16 cellular contexts compared by ENCODE assay signal in the genomic region with DNA sequence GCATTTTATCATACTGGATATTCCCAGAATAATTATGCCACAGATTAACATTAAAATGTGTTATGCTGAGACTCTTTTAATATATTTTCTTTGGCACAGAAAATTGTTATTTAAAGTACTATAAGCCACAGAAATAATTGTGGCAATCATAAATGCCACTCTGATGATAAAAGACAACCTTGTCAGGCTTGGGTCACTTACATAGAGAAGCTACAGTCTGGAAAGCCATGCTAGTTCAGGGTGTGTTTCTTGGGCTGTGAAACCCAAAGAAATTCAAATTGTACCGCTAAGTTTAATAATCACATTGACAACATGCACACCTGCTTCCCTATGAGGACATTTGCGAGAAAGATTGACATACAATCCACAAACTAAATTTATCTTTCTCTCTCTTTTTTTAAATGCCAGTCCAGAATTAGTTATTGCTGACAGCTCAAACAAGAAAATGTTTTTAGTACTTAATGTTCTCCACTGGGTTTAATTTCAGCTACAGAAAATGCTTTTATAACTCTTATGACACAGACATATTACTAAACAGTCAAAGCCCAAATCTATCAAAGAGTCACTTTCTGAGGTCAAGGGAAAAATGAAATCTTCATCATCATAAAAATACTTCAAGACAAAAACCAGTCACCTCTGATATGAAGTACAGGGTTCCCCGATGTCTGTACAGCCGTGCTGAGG.
"Had no signal": no experiment of that assay in that cellular context is flagged by ENCODE, and none has a peak within 500 bp of the region (broad histone marks: within the 10 kb centered on the region; RNA-seq: fewer than 3 reads in every experiment).

No MANE protein-coding gene starts in this region.

- ATAC-seq: left lung; naive thymus-derived CD4-positive, alpha-beta T cell; stimulated activated naive B cell treated with anti-CD40 and anti-IgM and Interleukin-4, amounts not matched to agents 10 μg/mL and 1 μg/mL and 100 μg/mL, for 72 hours had no signal

- H3K27me3 Mint-ChIP-seq: activated CD4-positive, alpha-beta T cell treated with anti-CD3 and anti-CD28 coated beads, Interleukin-2, amount 10 ng/mL, durations not matched to agents 24 days and 14 days; naive thymus-derived CD4-positive, alpha-beta T cell; stimulated activated naive B cell treated with anti-CD40 and anti-IgM and Interleukin-4, amounts not matched to agents 10 μg/mL and 1 μg/mL and 100 μg/mL, for 72 hours had no signal

- H3K4me1 ChIP-seq: left lung, vagina had no signal

- H3K4me3 Mint-ChIP-seq: activated CD4-positive, alpha-beta T cell treated with anti-CD3 and anti-CD28 coated beads, Interleukin-2, amount 10 ng/mL, durations not matched to agents 24 days and 14 days; naive thymus-derived CD4-positive, alpha-beta T cell; stimulated activated naive B cell treated with anti-CD40 and anti-IgM and Interleukin-4, amounts not matched to agents 10 μg/mL and 1 μg/mL and 100 μg/mL, for 72 hours had no signal

- FAIRE-seq: colon, endometrium had no signal

- H3K9me3 ChIP-seq: transverse colon, vagina had no signal

- H3K27ac ChIP-seq: left lung, vagina had no signal

- H3K27ac Mint-ChIP-seq: activated CD4-positive, alpha-beta T cell treated with anti-CD3 and anti-CD28 coated beads, Interleukin-2, amount 10 ng/mL, durations not matched to agents 24 days and 14 days; stimulated activated naive B cell treated with anti-CD40 and anti-IgM and Interleukin-4, amounts not matched to agents 10 μg/mL and 1 μg/mL and 100 μg/mL, for 72 hours had no signal

- H3K36me3 ChIP-seq: vagina had no signal

- H3K4me3 ChIP-seq: left lung, transverse colon, vagina had no signal

- H3K9me3 Mint-ChIP-seq: activated CD4-positive, alpha-beta T cell treated with anti-CD3 and anti-CD28 coated beads, Interleukin-2, amount 10 ng/mL, durations not matched to agents 24 days and 14 days; naive thymus-derived CD4-positive, alpha-beta T cell; stimulated activated naive B cell treated with anti-CD40 and anti-IgM and Interleukin-4, amounts not matched to agents 10 μg/mL and 1 μg/mL and 100 μg/mL, for 72 hours had no signal

- H3K27me3 ChIP-seq: left lung, transverse colon, vagina had no signal

- DNase-seq: activated CD4-positive, CD25-positive, alpha-beta regulatory T cell; activated CD8-positive, alpha-beta memory T cell treated with anti-CD3 and anti-CD28 coated beads for 24 hours; activated naive CD4-positive, alpha-beta T cell; islet precursor cell; left lung; mammary epithelial cell; naive thymus-derived CD4-positive, alpha-beta T cell; retina; stimulated activated CD4-positive, alpha-beta T cell treated with anti-CD3 and anti-CD28 coated beads, Interleukin-2, amount 100 ng/mL, for 48 hours; stimulated activated naive B cell treated with anti-CD40 and anti-IgM and Interleukin-4, amounts not matched to agents 10 μg/mL and 1 μg/mL and 100 μg/mL, for 72 hours; T-helper 2 cell; transverse colon had no signal
